In the genomic region with DNA sequence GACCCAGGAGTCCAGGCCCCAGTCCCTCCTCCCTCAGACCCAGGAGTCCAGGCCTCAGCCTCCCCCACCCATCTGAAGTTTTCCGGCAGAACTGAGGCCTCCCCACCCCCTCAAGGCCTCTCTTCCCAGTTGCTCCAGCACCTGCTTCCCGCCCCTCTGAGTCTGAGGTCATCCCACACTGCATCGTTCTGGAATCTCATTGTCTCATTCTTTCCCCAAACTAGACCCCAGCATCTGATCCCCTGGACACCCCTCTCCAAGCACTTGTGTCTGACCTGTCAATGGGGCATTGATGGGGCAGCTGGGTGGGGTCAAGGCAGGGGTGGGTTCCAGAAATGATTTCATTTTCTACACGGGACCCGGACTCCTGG, we compare ENCODE assay signal across 14 cellular contexts. TPM values are rescaled to one million over a fixed set of nuclear protein-coding genes. Genes with fewer than 3 reads are reported as not detected.
DNase-seq lines count a peak whose midpoint lies in the region; ATAC-seq, FAIRE-seq and TF ChIP-seq lines count a peak whose summit lies in the region.
"Had no signal": no experiment of that assay in that cellular context is flagged by ENCODE, and none has a peak within 500 bp of the region (broad histone marks: within the 10 kb centered on the region; RNA-seq: fewer than 3 reads in every experiment).

No MANE protein-coding gene starts in this region.

- peaks cover 0 to 10% (median 0%) of the 10 kb centered on the region in 3 donors for H3K4me1 ChIP-seq in gastroesophageal sphincter
- H3K4me1 ChIP-seq: upper lobe of left lung had no signal

- H3K27me3 Mint-ChIP-seq in endothelial cell (ENCODE audit: unreplicated experiment) = peaks cover 7% of the 10 kb centered on the region

- no peaks in the 10 kb centered on the region for H3K9me3 ChIP-seq in gastroesophageal sphincter
- H3K9me3 ChIP-seq: upper lobe of left lung had no signal

- no peak overlapping the region for H3K4me3 Mint-ChIP-seq in endothelial cell (ENCODE audit: unreplicated experiment)
- H3K4me3 Mint-ChIP-seq: activated B cell treated with CpG ODN at 0.5 μM for 24 hours had no signal

- TF ChIP-seq EP300 in gastroesophageal sphincter (IDR thresholded peaks at IDR 0.05) = no peak

- H3K4me1 Mint-ChIP-seq in endothelial cell (ENCODE audit: unreplicated experiment) = no peaks in the 10 kb centered on the region
- H3K4me1 Mint-ChIP-seq: activated B cell treated with CpG ODN at 0.5 μM for 24 hours had no signal

- DNase-seq in ACHN (peak; percentile 9), HS-5 (ENCODE audit: low read depth) (peak; percentile 28), endothelial cell (ENCODE audit: low spot score) (no peak), GM12892 (ENCODE audit: insufficient read length) (no peak)
- DNase-seq: activated B cell treated with CpG ODN at 0.5 μM for 24 hours; activated CD8-positive, alpha-beta memory T cell treated with anti-CD3 and anti-CD28 coated beads, Interleukin-2, amount 50 U/mL, for 4 hours; KBM-7; stimulated activated CD4-positive, alpha-beta T cell treated with anti-CD3 and anti-CD28 coated beads, Interleukin-4, amount 100 ng/mL, for 1 hour; upper lobe of left lung had no signal

- WGBS in gastroesophageal sphincter (ENCODE audit: low coverage in 1 of 2), 2 donors = 50 to 53% methylated on average over 2 to 4 of the region's 5 CpGs

- TF ChIP-seq CTCF in endothelial cell (IDR thresholded peaks at IDR 0.05; ENCODE audit: unreplicated experiment) = no peak
- no peak for TF ChIP-seq CTCF in gastroesophageal sphincter (IDR thresholded peaks at IDR 0.05)

- no peaks in the 10 kb centered on the region for H3K36me3 ChIP-seq in gastroesophageal sphincter
- H3K36me3 ChIP-seq: upper lobe of left lung had no signal

- FAIRE-seq in GM12892 (lab: Jason Lieb, UNC) = no peak
- FAIRE-seq: endometrium had no signal

- H3K27ac ChIP-seq in gastroesophageal sphincter = no peak overlapping the region
- H3K27ac ChIP-seq: upper lobe of left lung had no signal

- TF ChIP-seq POLR2A in GM12892 (IDR thresholded peaks at IDR 0.05; ENCODE audit: low read depth, low read length) (no peak), gastroesophageal sphincter (IDR thresholded peaks at IDR 0.05) (no peak)

- peaks cover 9% of the 10 kb centered on the region for H3K36me3 Mint-ChIP-seq in endothelial cell (ENCODE audit: low read depth, unreplicated experiment)
- H3K36me3 Mint-ChIP-seq: activated naive CD4-positive, alpha-beta T cell treated with anti-CD3 and anti-CD28 coated beads, Interleukin-2, amount 50 U/mL, for 72 hours had no signal

- peak overlapping the region; percentile 24 for H3K27ac Mint-ChIP-seq in endothelial cell (ENCODE audit: unreplicated experiment)
- H3K27ac Mint-ChIP-seq: activated B cell treated with CpG ODN at 0.5 μM for 24 hours; activated naive CD4-positive, alpha-beta T cell treated with anti-CD3 and anti-CD28 coated beads, Interleukin-2, amount 50 U/mL, for 72 hours had no signal

- H3K9me3 Mint-ChIP-seq in endothelial cell (ENCODE audit: unreplicated experiment) = no peaks in the 10 kb centered on the region
- H3K9me3 Mint-ChIP-seq: activated B cell treated with CpG ODN at 0.5 μM for 24 hours; activated naive CD4-positive, alpha-beta T cell treated with anti-CD3 and anti-CD28 coated beads, Interleukin-2, amount 50 U/mL, for 72 hours had no signal

- ATAC-seq in GM18858 (IDR thresholded peaks at IDR 0.05; ENCODE audit: unreplicated experiment) = no peak
- ATAC-seq in gastroesophageal sphincter = no peak
- ATAC-seq: activated naive CD4-positive, alpha-beta T cell treated with anti-CD3 and anti-CD28 coated beads, Interleukin-2, amount 50 U/mL, for 72 hours had no signal

- peaks cover 21% of the 10 kb centered on the region for H3K27me3 ChIP-seq in gastroesophageal sphincter
- H3K27me3 ChIP-seq: upper lobe of left lung had no signal

- no peak overlapping the region for H3K4me3 ChIP-seq in gastroesophageal sphincter
- H3K4me3 ChIP-seq: upper lobe of left lung had no signal

- in situ Hi-C loops in ACHN (cut with HindIII; ENCODE audit: low pct_ligation_motif_present, low pct_unique_long_range_greater_than_20kb, low sequenced_read_pairs) = no loop called here

RNA-seq across cellular contexts. Expression of a gene that starts 0.8 kb away (rescaled TPM):
- total RNA-seq in endothelial cell (ENCODE audit: unreplicated experiment) = 0.69 TPM
- polyA plus RNA-seq in GM12892 (2012; ENCODE audit: missing spikeins) = not detected
- total RNA-seq in gastroesophageal sphincter = not detected
- total RNA-seq: activated B cell treated with CpG ODN at 0.5 μM for 24 hours; activated naive CD4-positive, alpha-beta T cell treated with anti-CD3 and anti-CD28 coated beads, Interleukin-2, amount 50 U/mL, for 72 hours; NCI-H460; upper lobe of left lung had no signal

RNA-seq across cellular contexts. Expression of a gene that starts 7.6 kb away (rescaled TPM):
- total RNA-seq in endothelial cell (ENCODE audit: unreplicated experiment) (3.6 TPM), gastroesophageal sphincter (under 1 TPM in 2 of 4 donors, not detected in 2; 0.40 TPM)
- polyA plus RNA-seq in GM12892 (2012; ENCODE audit: missing spikeins) = not detected
- total RNA-seq: activated B cell treated with CpG ODN at 0.5 μM for 24 hours; activated naive CD4-positive, alpha-beta T cell treated with anti-CD3 and anti-CD28 coated beads, Interleukin-2, amount 50 U/mL, for 72 hours had no signal

RNA-seq across cellular contexts. Expression of a gene that starts 42.9 kb away (rescaled TPM):
- total RNA-seq in endothelial cell (ENCODE audit: unreplicated experiment) = 36.4 TPM
- 1.5 TPM for polyA plus RNA-seq in GM12892 (2012; ENCODE audit: missing spikeins)
- 1 to 10 TPM; 2.8 to 6.9 (median 3.9) TPM for total RNA-seq in gastroesophageal sphincter

RNA-seq across cellular contexts. Expression of a gene that starts 49.5 kb away (rescaled TPM):
- total RNA-seq in endothelial cell (ENCODE audit: unreplicated experiment) = 0.95 TPM
- polyA plus RNA-seq in GM12892 (2012; ENCODE audit: missing spikeins) = 0.08 TPM
- 10 to 100 TPM in 3 of 4 donors, 1 to 10 TPM in 1; 6.3 to 39.2 (median 23.5) TPM for total RNA-seq in gastroesophageal sphincter

RNA-seq across cellular contexts. Expression of a gene that starts 52.7 kb away (rescaled TPM):
- total RNA-seq in endothelial cell (ENCODE audit: unreplicated experiment) (37.7 TPM), gastroesophageal sphincter (10 to 100 TPM in 1 of 4 donors, 1 to 10 TPM in 3; 7.4 to 14.0 (median 7.9) TPM)
- polyA plus RNA-seq in GM12892 (2012; ENCODE audit: missing spikeins) = 12.0 TPM

Comparison
In these comparisons a context has a peak if more than half of its experiments do, and no peak if none do; other contexts are left out.
1. DNase-seq: peak in ACHN (single experiment) and HS-5 (single experiment); none in endothelial cell (single experiment) and GM12892 (single experiment).